ENCODE assay signal across 9 cellular contexts in the genomic region with DNA sequence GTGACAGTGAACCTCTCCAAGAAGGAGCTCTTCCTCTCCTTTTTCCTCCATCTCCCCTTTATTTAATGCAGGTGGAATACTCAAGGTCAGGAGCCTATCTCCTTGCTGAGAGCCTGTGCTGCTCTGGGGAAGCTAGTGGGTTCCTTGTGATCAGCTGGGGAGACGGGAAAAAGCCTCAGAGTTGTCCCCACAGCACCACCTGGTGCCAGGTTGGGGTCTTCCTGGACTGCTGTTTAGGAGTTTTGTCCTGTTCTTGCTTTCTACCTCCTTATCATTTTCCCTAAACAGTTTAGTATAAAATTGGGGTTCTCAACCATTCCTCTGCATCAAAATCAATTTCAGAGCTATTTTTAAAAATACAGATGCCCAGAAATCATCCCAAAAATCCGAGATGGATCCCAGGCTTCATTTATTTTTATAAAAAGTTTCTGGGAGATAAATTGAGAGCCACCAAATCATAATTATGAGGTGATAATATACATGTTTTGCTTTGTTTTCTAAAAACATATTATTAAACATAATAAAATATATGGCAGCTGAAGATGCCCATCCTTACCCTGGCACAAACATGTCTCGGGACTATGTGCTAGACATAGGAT. TPM values are rescaled to one million over a fixed set of nuclear protein-coding genes. Genes with fewer than 3 reads are reported as not detected.
DNase-seq lines count a peak whose midpoint lies in the region; ATAC-seq, FAIRE-seq and TF ChIP-seq lines count a peak whose summit lies in the region.
"Had no signal": no experiment of that assay in that cellular context is flagged by ENCODE, and none has a peak within 500 bp of the region (broad histone marks: within the 10 kb centered on the region; RNA-seq: fewer than 3 reads in every experiment).

No MANE protein-coding gene starts in this region.

- no peaks in the 10 kb centered on the region for H3K36me3 Mint-ChIP-seq in HFFc6 (ENCODE audit: low read depth)
- H3K36me3 Mint-ChIP-seq: activated naive CD8-positive, alpha-beta T cell had no signal

- TF ChIP-seq EP300 in GM12878 (IDR thresholded peaks at IDR 0.05; ENCODE audit: borderline replicate concordance in 1 of 2, control insufficient read depth in 1 of 2, low read depth in 2 of 2, low read length in 2 of 2), result no peak

- H3K27me3 Mint-ChIP-seq in HFFc6 (ENCODE audit: insufficient read depth), result no peaks in the 10 kb centered on the region
- H3K27me3 Mint-ChIP-seq: activated naive CD8-positive, alpha-beta T cell had no signal

- CTCF ChIA-PET in GM12878 (lab: Yijun Ruan, JAX), result interaction anchor here (0.8 to 4.0 kb wide), 33 partner anchors 8 to 424 kb away, joined by 3 to 32 read pairs (median 4); a partner anchor contains a TSS

- no peak overlapping the region for H3K27ac Mint-ChIP-seq in HFFc6
- H3K27ac Mint-ChIP-seq: activated naive CD8-positive, alpha-beta T cell had no signal

- no peak for FAIRE-seq in GM12878 (lab: Jason Lieb, UNC)

- ATAC-seq in GM12878, result peak; percentile 72
- ATAC-seq in left lung, result peak; percentile 48
- peak; percentile 74 for ATAC-seq in aorta (ENCODE audit: low FRiP score)
- ATAC-seq in esophagus mucosa, result no peak

- in situ Hi-C loops in GM12878 (cut with MboI), result loop anchor here (25.0 kb wide), 1 partner anchor 414 kb away; no protein-coding TSS in a partner anchor

- peaks cover 11% of the 10 kb centered on the region for H3K9me3 Mint-ChIP-seq in HFFc6

- H3K36me3 ChIP-seq in GM12878 (ENCODE audit: control insufficient read depth in 2 of 2, insufficient read depth in 2 of 2, low read length in 1 of 2) (peaks cover 0 to 4% of the 10 kb centered on the region in 2 experiments; a peak in 2 of 4 replicates), left lung (no peaks in the 10 kb centered on the region), aorta (ENCODE audit: control insufficient read depth in 1 of 2, insufficient read depth in 2 of 2, low read length in 1 of 2) (no peaks in the 10 kb centered on the region)

- WGBS in GM12878 (ENCODE audit: insufficient coverage, insufficient replicate concordance, low lambda C conversion rate, missing lambda C conversion rate), result 31% methylated on average over 3 of the region's 3 CpGs
- WGBS in aorta, 2 donors, result 32 to 37% methylated on average over 3 of the region's 3 CpGs

- intact Hi-C loops in GM12878 (cut with micrococcal nuclease; ENCODE audit: unreplicated experiment), result loop anchor here (5.0 kb wide), 1 partner anchor 191 kb away; no protein-coding TSS in a partner anchor
- intact Hi-C loops in left lung (cut with DNase I), result no loop called here
- intact Hi-C loops in aorta (cut with DNase I), result loop anchor here in 1 of 2 donors (10.0 kb wide), 1 partner anchor 428 kb away; no protein-coding TSS in a partner anchor

- no peak overlapping the region for H2AFZ ChIP-seq in GM12878 (ENCODE audit: control insufficient read depth, low read depth, low read length)

- H3K4me2 ChIP-seq in GM12878 (ENCODE audit: control insufficient read depth, insufficient read depth), result no peak overlapping the region

- H3K4me1 ChIP-seq in GM12878 (ENCODE audit: control insufficient read depth, insufficient read depth, low read length) (no peaks in the 10 kb centered on the region), left lung (no peaks in the 10 kb centered on the region), aorta (ENCODE audit: control insufficient read depth in 1 of 2, insufficient read depth in 2 of 2, low read length in 2 of 2) (no peaks in the 10 kb centered on the region)

- POLR2A ChIA-PET in GM12878 (lab: Charles Lee), result interaction anchor here (0.9 to 1.5 kb wide), 5 partner anchors 13 to 159 kb away, joined by 3 to 4 read pairs (median 3); no protein-coding TSS in a partner anchor

- H3K4me3 ChIP-seq in GM12878 (no peak overlapping the region), left lung (no peak overlapping the region), aorta (ENCODE audit: low read length in 2 of 2) (no peak overlapping the region)

- no TSS peak for BruUV-seq in GM12878 (replicated peaks; lab: Mats Ljungman, UMichigan)

- no peaks in the 10 kb centered on the region for H3K4me1 Mint-ChIP-seq in HFFc6 (ENCODE audit: low read depth)

- TF ChIP-seq CTCF in HFFc6 (IDR thresholded peaks at IDR 0.05), result peak; percentile 46; the same call in 1 of the 2 replicates
- peak; percentile 47 to 51 (median 49); a peak in 5 of 6 replicates for TF ChIP-seq CTCF in GM12878 (IDR thresholded peaks at IDR 0.05 in 2 of 3, conservative IDR thresholded peaks at IDR 0.05 in 1 of 3; ENCODE audit: control insufficient read depth in 2 of 3, extremely low read depth in 1 of 3, insufficient read depth in 1 of 3, low read depth in 3 of 3, low read length in 3 of 3)
- TF ChIP-seq CTCF in left lung (IDR thresholded peaks at IDR 0.05), result peak in 1 of 2 donors; percentile 21

- H3K79me2 ChIP-seq in GM12878 (ENCODE audit: control insufficient read depth, insufficient read depth, low read length), result no peaks in the 10 kb centered on the region

- peak; percentile 70 for TF ChIP-seq RAD21 in GM12878 (IDR thresholded peaks at IDR 0.05; ENCODE audit: insufficient read depth, low read depth, low read length)

- H4K20me1 ChIP-seq in GM12878 (ENCODE audit: control insufficient read depth, insufficient read depth), result no peaks in the 10 kb centered on the region

- H3K27me3 ChIP-seq in GM12878 (replicated peaks in 1 of 2; ENCODE audit: control insufficient read depth in 2 of 2, insufficient read depth in 2 of 2, low read length in 1 of 2), result no peaks in the 10 kb centered on the region
- H3K27me3 ChIP-seq in left lung, result no peaks in the 10 kb centered on the region
- H3K27me3 ChIP-seq in aorta (ENCODE audit: control insufficient read depth in 1 of 2, insufficient read depth in 2 of 2, low read length in 1 of 2), result no peaks in the 10 kb centered on the region

- no peaks in the 10 kb centered on the region for H3K9me3 ChIP-seq in GM12878 (replicated peaks; ENCODE audit: control insufficient read depth, insufficient read depth, low read length)
- no peaks in the 10 kb centered on the region for H3K9me3 ChIP-seq in left lung
- H3K9me3 ChIP-seq in aorta (ENCODE audit: control insufficient read depth, low read length), result no peaks in the 10 kb centered on the region

- no peak for TF ChIP-seq POLR2A in GM12878 (IDR thresholded peaks at IDR 0.05; ENCODE audit: low read depth, low read length)

- peak; percentile 17 for DNase-seq in activated CD4-positive, alpha-beta T cell treated with anti-CD3 and anti-CD28 coated beads for 48 hours
- no peak for DNase-seq in activated CD4-positive, alpha-beta T cell treated with anti-CD3 and anti-CD28 coated beads for 1 hour
- peak; percentile 13 for DNase-seq in HFFc6
- DNase-seq in NCI-H226, result peak; percentile 54
- no peak for DNase-seq in GM12878 (ENCODE audit: low read depth, low spot score)
- no peak for DNase-seq in left lung
- peak; percentile 66 to 80 for DNase-seq in aorta

- RAD21 ChIA-PET in GM12878 (lab: Charles Lee; ENCODE audit: unreplicated experiment), result interaction anchor here (1.0 to 2.7 kb wide), 13 partner anchors 14 to 421 kb away, joined by 3 to 34 read pairs (median 5); no protein-coding TSS in a partner anchor

- H3K27ac ChIP-seq in GM12878 (ENCODE audit: control insufficient read depth, insufficient read depth) (no peak overlapping the region), left lung (no peak overlapping the region), aorta (ENCODE audit: low read depth in 1 of 2, low read length in 2 of 2) (no peak overlapping the region)

- SMC1A ChIA-PET in GM12878 (lab: Charles Lee; ENCODE audit: uncharacterized antibody, unreplicated experiment), result interaction anchor here (0.5 to 6.9 kb wide), 24 partner anchors 11 to 357 kb away, joined by 3 to 49 read pairs (median 4); a partner anchor contains a TSS

- H3K9ac ChIP-seq in GM12878 (ENCODE audit: control insufficient read depth, insufficient read depth, low read length), result no peak overlapping the region

- H3K4me3 Mint-ChIP-seq in HFFc6, result no peak overlapping the region
- H3K4me3 Mint-ChIP-seq: activated naive CD8-positive, alpha-beta T cell had no signal

TF ChIP-seq in GM12878, 131 proteins besides CTCF, POLR2A, EP300 and RAD21 (continues in another document):
- TF ChIP-seq BMI1 (IDR thresholded peaks at IDR 0.05; ENCODE audit: borderline replicate concordance) (no peak), RCOR1 (conservative IDR thresholded peaks at IDR 0.05; ENCODE audit: low read depth, low read length) (no peak), GABPA (IDR thresholded peaks at IDR 0.05; ENCODE audit: low read depth) (no peak), MEF2A (IDR thresholded peaks at IDR 0.05; ENCODE audit: insufficient read depth, low read depth, low read length) (no peak)

RNA-seq across cellular contexts. Expression of a gene that starts 44.3 kb away (rescaled TPM):
- not detected for total RNA-seq in HFFc6 (2021; fragmentation: NEBNext Ultra II Directional; extraction: Animal tissue kit (Norgen Biotek cat#: 25700))
- total RNA-seq in GM12878 (2013; cell fraction: nucleolus; rRNA removed), result 593 and 645 TPM in 2 replicates
- total RNA-seq in GM12878 (2014; rRNA removed) (23.7 and 31.0 TPM in 2 replicates), GM12878 (2014; rRNA removed; fragmentation: Illumina TruSeq; extraction: Trizol) (47.7 and 47.8 TPM in 2 replicates), GM12878 (2021) (26.6 and 27.6 TPM in 2 replicates), left lung (10 to 100 TPM; 28.5 to 36.2 TPM), aorta (1 to 10 TPM in 1 of 2 donors, under 1 TPM in 1; 0.69 to 1.7 TPM), esophagus mucosa (22.3 TPM)
- 2.0 TPM for polyA plus RNA-seq in GM12878 (2011; ENCODE audit: low read depth)
- polyA plus RNA-seq in GM12878 (2011; rRNA removed) (61.1 and 99.6 TPM in 2 replicates), GM12878 (2014; fragmentation: Illumina TruSeq; extraction: Trizol) (14.4 and 16.0 TPM in 2 replicates), GM12878 (2014; fragmentation: Nextera tagmentation; extraction: Ambion mirVana) (10 to 100 TPM in 1 of 2 experiments, 1 to 10 TPM in 1; 6.0 to 10.9 TPM), GM12878 (2014; rRNA removed) (6.5 and 8.0 TPM in 2 replicates), GM12878 (2016; fragmentation: Nextera tagmentation; extraction: Ambion mirVana) (10 to 100 TPM in 1 of 2 experiments, 1 to 10 TPM in 1; 9.0 to 11.0 TPM), aorta (1 to 10 TPM in 1 of 2 donors, not detected in 1; 3.0 TPM)
- 20.5 and 20.6 TPM in 2 replicates for polyA plus RNA-seq in GM12878 (2011; cell fraction: cytosol; rRNA removed)
- 47.9 and 49.9 TPM in 2 replicates for polyA plus RNA-seq in GM12878 (2011; cell fraction: nucleus; rRNA removed)
- polyA plus RNA-seq in GM12878 (2012), result 2.8 and 4.0 TPM in 2 replicates
- polyA minus RNA-seq in GM12878 (2011; rRNA and poly(A)+ RNA removed), result 172 and 187 TPM in 2 replicates
- polyA minus RNA-seq in GM12878 (2011; cell fraction: cytosol; rRNA and poly(A)+ RNA removed), result 79.0 and 99.2 TPM in 2 replicates
- polyA minus RNA-seq in GM12878 (2011; cell fraction: nucleus; rRNA and poly(A)+ RNA removed), result 139 and 207 TPM in 2 replicates

Comparison
In these comparisons a context has a peak if more than half of its experiments do, and no peak if none do; other contexts are left out.
1. DNase-seq: peak in activated CD4-positive, alpha-beta T cell treated with anti-CD3 and anti-CD28 coated beads for 48 hours (single experiment), HFFc6 (single experiment), NCI-H226 (single experiment) and aorta (2 of 2); none in activated CD4-positive, alpha-beta T cell treated with anti-CD3 and anti-CD28 coated beads for 1 hour (single experiment), GM12878 (single experiment) and left lung (0 of 2).